In genomic region chr7:25857376-25858067, GRCh38 we compare ENCODE assay signal across 8 cellular contexts.
DNase-seq lines count a peak whose midpoint lies in the region; ATAC-seq and TF ChIP-seq lines count a peak whose summit lies in the region.

No MANE protein-coding gene starts in this region.

- peaks cover 9% of the 10 kb centered on the region for H3K27me3 Mint-ChIP-seq in endothelial cell (ENCODE audit: unreplicated experiment)

- H3K27me3 ChIP-seq in H7 (ENCODE audit: control insufficient read depth, insufficient read depth, low read length) (peaks cover 77% of the 10 kb centered on the region), sigmoid colon (peaks cover 13 to 99% (median 55%) of the 10 kb centered on the region in 3 donors)

- peak; percentile 71 for DNase-seq in H7
- peak; percentile 76 to 84 for DNase-seq in NCI-H446 (lab: John Stamatoyannopoulos, UW)
- peak; percentile 48 for DNase-seq in endothelial cell (ENCODE audit: low spot score)
- DNase-seq in sigmoid colon, result peak; percentile 75
- DNase-seq in T-helper 9 cell, result no peak
- no peak for DNase-seq in EL
- no peak for DNase-seq in nucleus accumbens (lab: John Stamatoyannopoulos, UW)

- peaks cover 0 to 8% (median 0%) of the 10 kb centered on the region in 4 donors for H3K9me3 ChIP-seq in sigmoid colon

- peaks cover 0 to 39% (median 26%) of the 10 kb centered on the region in 4 donors for H3K4me1 ChIP-seq in sigmoid colon

- intact Hi-C loops in sigmoid colon (cut with DNase I), result loop anchor here (5.0 to 10.0 kb wide), 5 partner anchors 345 to 1310 kb away; partner anchors contain the start of genes CBX3, CYCS, HNRNPA2B1 and HOXA3

- H3K36me3 ChIP-seq in H7 (replicated peaks; ENCODE audit: control insufficient read depth, insufficient read depth, low read length) (no peaks in the 10 kb centered on the region), sigmoid colon (no peaks in the 10 kb centered on the region)

- H3K4me3 ChIP-seq in H7 (ENCODE audit: insufficient read depth, low read depth, low read length) (peak overlapping the region; percentile 56), sigmoid colon (peak overlapping the region; percentile 41 to 56 (median 46))

- no peak for TF ChIP-seq EP300 in sigmoid colon (IDR thresholded peaks at IDR 0.05)

- peak overlapping the region; percentile 84 to 95 (median 84) for H3K27ac ChIP-seq in sigmoid colon

- H3K27ac Mint-ChIP-seq in endothelial cell (ENCODE audit: unreplicated experiment), result no peak overlapping the region

- TF ChIP-seq POLR2A in sigmoid colon (IDR thresholded peaks at IDR 0.05), result no peak

- ATAC-seq in GM18873 (IDR thresholded peaks at IDR 0.05; ENCODE audit: low FRiP score, unreplicated experiment), result no peak

- no peaks in the 10 kb centered on the region for H3K36me3 Mint-ChIP-seq in endothelial cell (ENCODE audit: low read depth, unreplicated experiment)

- H3K9me3 Mint-ChIP-seq in endothelial cell (ENCODE audit: unreplicated experiment), result no peaks in the 10 kb centered on the region

- H3K4me1 Mint-ChIP-seq in endothelial cell (ENCODE audit: unreplicated experiment), result peaks cover 32% of the 10 kb centered on the region

- 3 to 12% methylated on average over 21 of the region's 21 CpGs for WGBS in sigmoid colon, 2 donors

- TF ChIP-seq CTCF in endothelial cell (IDR thresholded peaks at IDR 0.05; ENCODE audit: unreplicated experiment) (no peak), sigmoid colon (IDR thresholded peaks at IDR 0.05) (no peak)

- H3K4me3 Mint-ChIP-seq in endothelial cell (ENCODE audit: unreplicated experiment), result no peak overlapping the region

Comparison
In these comparisons a context has a peak if more than half of its experiments do, and no peak if none do; other contexts are left out.
1. DNase-seq: peak in H7 (single experiment), NCI-H446 (2 of 2), endothelial cell (single experiment) and sigmoid colon (single experiment); none in T-helper 9 cell (single experiment), EL (single experiment) and nucleus accumbens (0 of 56).